In genomic region chr20:37527638-37528441, GRCh38 we compare ENCODE assay signal across 1 cellular context.
TF ChIP-seq lines count a peak whose summit lies in the region.

Gene BLCAP (minus strand): TSS chr20:37527876. CDS start chr20:37519174, 8,702 bp downstream.

TF ChIP-seq in K562, 482 proteins besides CTCF, POLR2A, EP300 and RAD21 (continued from another document and continues in another):
- no peak for TF ChIP-seq BCLAF1 (IDR thresholded peaks at IDR 0.05; ENCODE audit: borderline replicate concordance in 1 of 2, control insufficient read depth in 1 of 2, low read depth in 2 of 2, low read length in 1 of 2)
- no peak for TF ChIP-seq ZNF146 (CRISPR knock-in tag; IDR thresholded peaks at IDR 0.05; ENCODE audit: unreplicated experiment)
- TF ChIP-seq SIRT6 (IDR thresholded peaks at IDR 0.05; ENCODE audit: low read depth, low read length) = no peak
- TF ChIP-seq FOXP4 (CRISPR knock-in tag; IDR thresholded peaks at IDR 0.05; ENCODE audit: borderline replicate concordance) = no peak
- no peak for TF ChIP-seq NELFE (IDR thresholded peaks at IDR 0.05; ENCODE audit: insufficient read depth, insufficient read length)
- no peak for TF ChIP-seq CEBPZ (IDR thresholded peaks at IDR 0.05; ENCODE audit: borderline replicate concordance, low read depth, low read length)
- no peak for TF ChIP-seq PHF21A (IDR thresholded peaks at IDR 0.05; ENCODE audit: borderline replicate concordance, low read depth)
- TF ChIP-seq BMI1 (IDR thresholded peaks at IDR 0.05; ENCODE audit: low read length) = no peak
- peak; percentile 92 for TF ChIP-seq ESRRA (IDR thresholded peaks at IDR 0.05; ENCODE audit: borderline replicate concordance, low read depth)
- TF ChIP-seq BRF2 (IDR thresholded peaks at IDR 0.05; ENCODE audit: borderline replicate concordance, insufficient read depth, insufficient read length) = no peak
- TF ChIP-seq CC2D1A (IDR thresholded peaks at IDR 0.05) = no peak; the same call in 1 of the 2 replicates
- 0 out of 2 replicates have a peak, but pooled peaks have one; percentile 55 for TF ChIP-seq ELF2 (CRISPR knock-in tag; IDR thresholded peaks at IDR 0.05)
- TF ChIP-seq NFXL1 (CRISPR knock-in tag; IDR thresholded peaks at IDR 0.05) = no peak
- TF ChIP-seq KDM1A (IDR thresholded peaks at IDR 0.05) = no peak
- TF ChIP-seq E2F5 (CRISPR knock-in tag; IDR thresholded peaks at IDR 0.05) = no peak
- TF ChIP-seq ZNF282 (CRISPR knock-in tag; IDR thresholded peaks at IDR 0.05) = no peak
- 0 out of 2 replicates have a peak, but pooled peaks have one; percentile 42 for TF ChIP-seq HDAC2 (IDR thresholded peaks at IDR 0.05)
- TF ChIP-seq ZZZ3 (IDR thresholded peaks at IDR 0.05) = no peak
- TF ChIP-seq POLR2G (IDR thresholded peaks at IDR 0.05; ENCODE audit: low read depth, low read length) = peak; percentile 96
- TF ChIP-seq DACH1 (IDR thresholded peaks at IDR 0.05; ENCODE audit: partially characterized antibody) = peak; percentile 98
- TF ChIP-seq MTF1 (CRISPR knock-in tag; IDR thresholded peaks at IDR 0.05; ENCODE audit: borderline replicate concordance) = no peak
- TF ChIP-seq NCOR1 (IDR thresholded peaks at IDR 0.05) = no peak
- no peak for TF ChIP-seq SLC30A9 (CRISPR knock-in tag; IDR thresholded peaks at IDR 0.05)
- peak; percentile 68 for TF ChIP-seq TAF7 (tag; IDR thresholded peaks at IDR 0.05)
- TF ChIP-seq RFX7 (CRISPR knock-in tag; IDR thresholded peaks at IDR 0.05) = no peak
- no peak for TF ChIP-seq ZBTB5 (IDR thresholded peaks at IDR 0.05)
- no peak for TF ChIP-seq LARP7 (IDR thresholded peaks at IDR 0.05)
- no peak for TF ChIP-seq HMG20B (CRISPR knock-in tag; IDR thresholded peaks at IDR 0.05)
- TF ChIP-seq SAP30 (IDR thresholded peaks at IDR 0.05; ENCODE audit: borderline replicate concordance, insufficient read depth, low read depth, low read length, poor library complexity, severe bottlenecking) = peak; percentile 85
- no peak for TF ChIP-seq PPARD (CRISPR knock-in tag; IDR thresholded peaks at IDR 0.05)
- no peak for TF ChIP-seq PRPF4 (IDR thresholded peaks at IDR 0.05; ENCODE audit: insufficient read depth, low read depth, low read length, poor library complexity, severe bottlenecking)
- no peak for TF ChIP-seq MXI1 (IDR thresholded peaks at IDR 0.05; ENCODE audit: low read depth, low read length)
- TF ChIP-seq POLR2H (tag; IDR thresholded peaks at IDR 0.05; ENCODE audit: low read depth) = peak; percentile 55; the same call in 1 of the 2 replicates
- TF ChIP-seq RHOXF2B (CRISPR knock-in tag; conservative IDR thresholded peaks at IDR 0.05) = no peak
- no peak for TF ChIP-seq NR3C1 (CRISPR knock-in tag; IDR thresholded peaks at IDR 0.05)
- no peak for TF ChIP-seq E2F4 (CRISPR knock-in tag; IDR thresholded peaks at IDR 0.05; ENCODE audit: low read depth)
- peak; percentile 52; the same call in 1 of the 2 replicates for TF ChIP-seq CREB3L1 (IDR thresholded peaks at IDR 0.05; ENCODE audit: borderline replicate concordance, low read depth)
- no peak for TF ChIP-seq ZNF263 (CRISPR knock-in tag; IDR thresholded peaks at IDR 0.05; ENCODE audit: borderline replicate concordance)
- TF ChIP-seq PREB (CRISPR knock-in tag; IDR thresholded peaks at IDR 0.05) = no peak
- no peak for TF ChIP-seq SPI1 (IDR thresholded peaks at IDR 0.05; ENCODE audit: borderline replicate concordance, low read depth, low read length)
- TF ChIP-seq ATF7 (IDR thresholded peaks at IDR 0.05) = peak; percentile 76
- TF ChIP-seq CCAR2 (IDR thresholded peaks at IDR 0.05; ENCODE audit: low read depth, low read length) = no peak
- TF ChIP-seq VEZF1 (CRISPR knock-in tag; IDR thresholded peaks at IDR 0.05) = no peak; the same call in 1 of the 2 replicates
- TF ChIP-seq ETV6 (IDR thresholded peaks at IDR 0.05; ENCODE audit: borderline replicate concordance in 1 of 2, low read depth in 2 of 2, low read length in 1 of 2) = no peak
- no peak for TF ChIP-seq ETV6 (CRISPR knock-in tag; IDR thresholded peaks at IDR 0.05; ENCODE audit: borderline replicate concordance)
- no peak for TF ChIP-seq ZNF584 (CRISPR knock-in tag; IDR thresholded peaks at IDR 0.05; ENCODE audit: low read depth)
- TF ChIP-seq SAFB2 (IDR thresholded peaks at IDR 0.05; ENCODE audit: borderline replicate concordance, low read depth, low read length, severe bottlenecking) = no peak
- no peak for TF ChIP-seq GATA2 (CRISPR knock-in tag; IDR thresholded peaks at IDR 0.05)
- no peak for TF ChIP-seq ZBTB8A (IDR thresholded peaks at IDR 0.05; ENCODE audit: partially characterized antibody)
